In genomic region chr1:216640100-216640499, GRCh38 we compare ENCODE assay signal across 23 cellular contexts.
"Had no signal": no experiment of that assay in that cellular context is flagged by ENCODE, and none has a peak within 500 bp of the region (broad histone marks: within the 10 kb centered on the region; RNA-seq: fewer than 3 reads in every experiment).

No MANE protein-coding gene starts in this region.

- H3K4me3 ChIP-seq: left lung, spleen, thoracic aorta, upper lobe of left lung had no signal

- H3K9me3 ChIP-seq: left lung, neutrophil, SK-N-SH, spleen, thoracic aorta, upper lobe of left lung had no signal

- H3K36me3 ChIP-seq: left lung, neutrophil, spleen, thoracic aorta, upper lobe of left lung had no signal

- DNase-seq: activated CD8-positive, alpha-beta memory T cell treated with anti-CD3 and anti-CD28 coated beads, Interleukin-2, amount 50 U/mL, for 48 hours; activated effector memory CD4-positive, alpha-beta T cell treated with Interleukin-2 at 50 U/mL for 16 hours; activated naive CD4-positive, alpha-beta T cell treated with anti-CD3 and anti-CD28 coated beads for 36 hours; activated naive CD8-positive, alpha-beta T cell treated with anti-CD3 and anti-CD28 coated beads, Interleukin-2, amount 10 ng/mL, durations not matched to agents 7 days and 5 days; activated T-cell treated with anti-CD3 and anti-CD28 coated beads, Interleukin-2, amount 50 U/mL, for 4 hours; amniotic stem cell; dermis blood vessel endothelial cell; effector CD8-positive, alpha-beta T cell; erythroblast; foreskin fibroblast; kidney glomerular epithelial cell; left lung; mammary epithelial cell; SK-N-SH; spleen; stimulated activated CD4-positive, alpha-beta T cell treated with anti-CD3 and anti-CD28 coated beads, Interleukin-4, amount 100 ng/mL, for 1 hour; stimulated activated naive CD4-positive, alpha-beta T cell; upper lobe of left lung; WERI-Rb-1 had no signal

- H3K27me3 ChIP-seq: left lung, neutrophil, spleen, upper lobe of left lung had no signal

- H3K4me1 ChIP-seq: left lung, spleen, upper lobe of left lung had no signal

- H3K27ac ChIP-seq: left lung, neutrophil, parathyroid adenoma, spleen, thoracic aorta, upper lobe of left lung, WERI-Rb-1 had no signal

- ATAC-seq: activated T-cell treated with anti-CD3 and anti-CD28 coated beads, Interleukin-2, amount 50 U/mL, for 4 hours; left lung; natural killer cell treated with Interleukin-12 subunit alpha and Interleukin-12 subunit beta and Interleukin-15 and Interleukin-18, amount 100 ng/mL, for 72 hours had no signal
